Comparison of ENCODE assay signal across 1 cellular context in genomic region chr1:31576743-31577455, GRCh38.
TF ChIP-seq lines count a peak whose summit lies in the region.

No MANE protein-coding gene starts in this region.

TF ChIP-seq in HepG2, 621 proteins besides CTCF, POLR2A, EP300 and RAD21 (continued from another document and continues in another):
- TF ChIP-seq, protein P1, sequence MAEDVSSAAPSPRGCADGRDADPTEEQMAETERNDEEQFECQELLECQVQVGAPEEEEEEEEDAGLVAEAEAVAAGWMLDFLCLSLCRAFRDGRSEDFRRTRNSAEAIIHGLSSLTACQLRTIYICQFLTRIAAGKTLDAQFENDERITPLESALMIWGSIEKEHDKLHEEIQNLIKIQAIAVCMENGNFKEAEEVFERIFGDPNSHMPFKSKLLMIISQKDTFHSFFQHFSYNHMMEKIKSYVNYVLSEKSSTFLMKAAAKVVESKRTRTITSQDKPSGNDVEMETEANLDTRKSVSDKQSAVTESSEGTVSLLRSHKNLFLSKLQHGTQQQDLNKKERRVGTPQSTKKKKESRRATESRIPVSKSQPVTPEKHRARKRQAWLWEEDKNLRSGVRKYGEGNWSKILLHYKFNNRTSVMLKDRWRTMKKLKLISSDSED (CRISPR knock-in tag; IDR thresholded peaks at IDR 0.05): no peak
- TF ChIP-seq ZNF713 (CRISPR knock-in tag; IDR thresholded peaks at IDR 0.05): 0 out of 2 replicates have a peak, but pooled peaks have one; percentile 3
- no peak for TF ChIP-seq ZNF550 (CRISPR knock-in tag; IDR thresholded peaks at IDR 0.05; ENCODE audit: borderline replicate concordance)
- no peak for TF ChIP-seq EZH2 (conservative IDR thresholded peaks at IDR 0.05; ENCODE audit: low read depth, low read length)
- TF ChIP-seq MYNN (CRISPR knock-in tag; IDR thresholded peaks at IDR 0.05; ENCODE audit: low read depth): no peak
- TF ChIP-seq ZNF589 (CRISPR knock-in tag; conservative IDR thresholded peaks at IDR 0.05): no peak
- 0 out of 2 replicates have a peak, but pooled peaks have one; percentile 13 for TF ChIP-seq GFI1 (CRISPR knock-in tag; IDR thresholded peaks at IDR 0.05; ENCODE audit: borderline replicate concordance)
- no peak for TF ChIP-seq FOSL2 (CRISPR knock-in tag; IDR thresholded peaks at IDR 0.05)
- TF ChIP-seq, protein P2, sequence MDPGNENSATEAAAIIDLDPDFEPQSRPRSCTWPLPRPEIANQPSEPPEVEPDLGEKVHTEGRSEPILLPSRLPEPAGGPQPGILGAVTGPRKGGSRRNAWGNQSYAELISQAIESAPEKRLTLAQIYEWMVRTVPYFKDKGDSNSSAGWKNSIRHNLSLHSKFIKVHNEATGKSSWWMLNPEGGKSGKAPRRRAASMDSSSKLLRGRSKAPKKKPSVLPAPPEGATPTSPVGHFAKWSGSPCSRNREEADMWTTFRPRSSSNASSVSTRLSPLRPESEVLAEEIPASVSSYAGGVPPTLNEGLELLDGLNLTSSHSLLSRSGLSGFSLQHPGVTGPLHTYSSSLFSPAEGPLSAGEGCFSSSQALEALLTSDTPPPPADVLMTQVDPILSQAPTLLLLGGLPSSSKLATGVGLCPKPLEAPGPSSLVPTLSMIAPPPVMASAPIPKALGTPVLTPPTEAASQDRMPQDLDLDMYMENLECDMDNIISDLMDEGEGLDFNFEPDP (CRISPR knock-in tag; conservative IDR thresholded peaks at IDR 0.05): no peak
- TF ChIP-seq, protein P3, sequence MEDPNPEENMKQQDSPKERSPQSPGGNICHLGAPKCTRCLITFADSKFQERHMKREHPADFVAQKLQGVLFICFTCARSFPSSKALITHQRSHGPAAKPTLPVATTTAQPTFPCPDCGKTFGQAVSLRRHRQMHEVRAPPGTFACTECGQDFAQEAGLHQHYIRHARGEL (CRISPR knock-in tag; IDR thresholded peaks at IDR 0.05): peak; percentile 44; the same call in 1 of the 2 replicates
- TF ChIP-seq, protein P4, sequence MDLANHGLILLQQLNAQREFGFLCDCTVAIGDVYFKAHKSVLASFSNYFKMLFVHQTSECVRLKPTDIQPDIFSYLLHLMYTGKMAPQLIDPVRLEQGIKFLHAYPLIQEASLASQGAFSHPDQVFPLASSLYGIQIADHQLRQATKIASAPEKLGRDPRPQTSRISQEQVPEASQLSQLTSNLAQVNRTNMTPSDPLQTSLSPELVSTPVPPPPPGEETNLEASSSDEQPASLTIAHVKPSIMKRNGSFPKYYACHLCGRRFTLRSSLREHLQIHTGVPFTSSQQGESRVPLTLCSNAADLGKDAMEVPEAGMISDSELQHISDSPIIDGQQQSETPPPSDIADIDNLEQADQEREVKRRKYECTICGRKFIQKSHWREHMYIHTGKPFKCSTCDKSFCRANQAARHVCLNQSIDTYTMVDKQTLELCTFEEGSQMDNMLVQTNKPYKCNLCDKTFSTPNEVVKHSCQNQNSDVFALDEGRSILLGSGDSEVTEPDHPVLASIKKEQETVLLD (CRISPR knock-in tag; IDR thresholded peaks at IDR 0.05; ENCODE audit: low read depth): no peak
- TF ChIP-seq CBX2 (IDR thresholded peaks at IDR 0.05; ENCODE audit: low read depth, low read length): no peak
- TF ChIP-seq CBX2 (CRISPR knock-in tag; IDR thresholded peaks at IDR 0.05; ENCODE audit: low read depth): 0 out of 2 replicates have a peak, but pooled peaks have one; percentile 12
- TF ChIP-seq SOX5 (CRISPR knock-in tag; IDR thresholded peaks at IDR 0.05; ENCODE audit: borderline replicate concordance): no peak
- no peak for TF ChIP-seq ZNF121 (CRISPR knock-in tag; IDR thresholded peaks at IDR 0.05)
- TF ChIP-seq ZNF501 (CRISPR knock-in tag; IDR thresholded peaks at IDR 0.05): no peak
- TF ChIP-seq ZNF513 (CRISPR knock-in tag; conservative IDR thresholded peaks at IDR 0.05): no peak
- no peak for TF ChIP-seq PLRG1 (conservative IDR thresholded peaks at IDR 0.05)
- TF ChIP-seq ADNP (CRISPR knock-in tag; IDR thresholded peaks at IDR 0.05): no peak
- TF ChIP-seq SMC3 (IDR thresholded peaks at IDR 0.05; ENCODE audit: low read length): no peak
- no peak for TF ChIP-seq ZNF556 (CRISPR knock-in tag; IDR thresholded peaks at IDR 0.05; ENCODE audit: borderline replicate concordance)
- no peak for TF ChIP-seq YY1 (IDR thresholded peaks at IDR 0.05; ENCODE audit: insufficient read depth, insufficient replicate concordance, low read depth, low read length)
- no peak for TF ChIP-seq ATAD3A (CRISPR knock-in tag; IDR thresholded peaks at IDR 0.05)
- TF ChIP-seq BHLHE40 (IDR thresholded peaks at IDR 0.05; ENCODE audit: low read length): no peak
- TF ChIP-seq LRRFIP1 (CRISPR knock-in tag; conservative IDR thresholded peaks at IDR 0.05): no peak
- TF ChIP-seq ZNF225 (CRISPR knock-in tag; IDR thresholded peaks at IDR 0.05): no peak
- no peak for TF ChIP-seq NFATC3 (CRISPR knock-in tag; IDR thresholded peaks at IDR 0.05)
- TF ChIP-seq EHMT2 (IDR thresholded peaks at IDR 0.05; ENCODE audit: borderline replicate concordance, low read depth, low read length): no peak
- TF ChIP-seq ZNF263 (CRISPR knock-in tag; IDR thresholded peaks at IDR 0.05): peak; percentile 20; the same call in 1 of the 2 replicates
- TF ChIP-seq, protein P5, sequence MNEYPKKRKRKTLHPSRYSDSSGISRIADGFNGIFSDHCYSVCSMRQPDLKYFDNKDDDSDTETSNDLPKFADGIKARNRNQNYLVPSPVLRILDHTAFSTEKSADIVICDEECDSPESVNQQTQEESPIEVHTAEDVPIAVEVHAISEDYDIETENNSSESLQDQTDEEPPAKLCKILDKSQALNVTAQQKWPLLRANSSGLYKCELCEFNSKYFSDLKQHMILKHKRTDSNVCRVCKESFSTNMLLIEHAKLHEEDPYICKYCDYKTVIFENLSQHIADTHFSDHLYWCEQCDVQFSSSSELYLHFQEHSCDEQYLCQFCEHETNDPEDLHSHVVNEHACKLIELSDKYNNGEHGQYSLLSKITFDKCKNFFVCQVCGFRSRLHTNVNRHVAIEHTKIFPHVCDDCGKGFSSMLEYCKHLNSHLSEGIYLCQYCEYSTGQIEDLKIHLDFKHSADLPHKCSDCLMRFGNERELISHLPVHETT (CRISPR knock-in tag; conservative IDR thresholded peaks at IDR 0.05): no peak
- TF ChIP-seq TFAP4 (IDR thresholded peaks at IDR 0.05; ENCODE audit: borderline replicate concordance, low read depth): no peak
- no peak for TF ChIP-seq SMARCC2 (IDR thresholded peaks at IDR 0.05)
- no peak for TF ChIP-seq JUN (CRISPR knock-in tag; IDR thresholded peaks at IDR 0.05)
- TF ChIP-seq GATAD1 (CRISPR knock-in tag; IDR thresholded peaks at IDR 0.05): no peak
- TF ChIP-seq ZNF44 (CRISPR knock-in tag; IDR thresholded peaks at IDR 0.05): no peak
- TF ChIP-seq AGO2 (optimal IDR thresholded peaks at IDR 0.05; ENCODE audit: low read depth, low read length): peak; percentile 78
- no peak for TF ChIP-seq FOXA3 (CRISPR knock-in tag; IDR thresholded peaks at IDR 0.05)
- TF ChIP-seq NFYB (CRISPR knock-in tag; IDR thresholded peaks at IDR 0.05): no peak
- TF ChIP-seq, protein P6, sequence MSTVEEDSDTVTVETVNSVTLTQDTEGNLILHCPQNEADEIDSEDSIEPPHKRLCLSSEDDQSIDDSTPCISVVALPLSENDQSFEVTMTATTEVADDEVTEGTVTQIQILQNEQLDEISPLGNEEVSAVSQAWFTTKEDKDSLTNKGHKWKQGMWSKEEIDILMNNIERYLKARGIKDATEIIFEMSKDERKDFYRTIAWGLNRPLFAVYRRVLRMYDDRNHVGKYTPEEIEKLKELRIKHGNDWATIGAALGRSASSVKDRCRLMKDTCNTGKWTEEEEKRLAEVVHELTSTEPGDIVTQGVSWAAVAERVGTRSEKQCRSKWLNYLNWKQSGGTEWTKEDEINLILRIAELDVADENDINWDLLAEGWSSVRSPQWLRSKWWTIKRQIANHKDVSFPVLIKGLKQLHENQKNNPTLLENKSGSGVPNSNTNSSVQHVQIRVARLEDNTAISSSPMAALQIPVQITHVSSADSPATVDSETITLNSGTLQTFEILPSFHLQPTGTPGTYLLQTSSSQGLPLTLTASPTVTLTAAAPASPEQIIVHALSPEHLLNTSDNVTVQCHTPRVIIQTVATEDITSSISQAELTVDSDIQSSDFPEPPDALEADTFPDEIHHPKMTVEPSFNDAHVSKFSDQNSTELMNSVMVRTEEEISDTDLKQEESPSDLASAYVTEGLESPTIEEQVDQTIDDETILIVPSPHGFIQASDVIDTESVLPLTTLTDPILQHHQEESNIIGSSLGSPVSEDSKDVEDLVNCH (CRISPR knock-in tag; IDR thresholded peaks at IDR 0.05): no peak
- no peak for TF ChIP-seq ZBTB21 (CRISPR knock-in tag; IDR thresholded peaks at IDR 0.05)
- TF ChIP-seq KMT2A (CRISPR knock-in tag; IDR thresholded peaks at IDR 0.05): no peak
- TF ChIP-seq PRMT3 (CRISPR knock-in tag; IDR thresholded peaks at IDR 0.05; ENCODE audit: borderline replicate concordance, low read depth): no peak
- TF ChIP-seq PAWR (CRISPR knock-in tag; IDR thresholded peaks at IDR 0.05; ENCODE audit: borderline replicate concordance): no peak
- TF ChIP-seq E2F2 (CRISPR knock-in tag; IDR thresholded peaks at IDR 0.05; ENCODE audit: borderline replicate concordance): no peak
- no peak for TF ChIP-seq MIXL1 (CRISPR knock-in tag; IDR thresholded peaks at IDR 0.05)
- TF ChIP-seq, protein P7, sequence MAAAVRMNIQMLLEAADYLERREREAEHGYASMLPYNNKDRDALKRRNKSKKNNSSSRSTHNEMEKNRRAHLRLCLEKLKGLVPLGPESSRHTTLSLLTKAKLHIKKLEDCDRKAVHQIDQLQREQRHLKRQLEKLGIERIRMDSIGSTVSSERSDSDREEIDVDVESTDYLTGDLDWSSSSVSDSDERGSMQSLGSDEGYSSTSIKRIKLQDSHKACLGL (CRISPR knock-in tag; IDR thresholded peaks at IDR 0.05): no peak
- TF ChIP-seq, protein P8, sequence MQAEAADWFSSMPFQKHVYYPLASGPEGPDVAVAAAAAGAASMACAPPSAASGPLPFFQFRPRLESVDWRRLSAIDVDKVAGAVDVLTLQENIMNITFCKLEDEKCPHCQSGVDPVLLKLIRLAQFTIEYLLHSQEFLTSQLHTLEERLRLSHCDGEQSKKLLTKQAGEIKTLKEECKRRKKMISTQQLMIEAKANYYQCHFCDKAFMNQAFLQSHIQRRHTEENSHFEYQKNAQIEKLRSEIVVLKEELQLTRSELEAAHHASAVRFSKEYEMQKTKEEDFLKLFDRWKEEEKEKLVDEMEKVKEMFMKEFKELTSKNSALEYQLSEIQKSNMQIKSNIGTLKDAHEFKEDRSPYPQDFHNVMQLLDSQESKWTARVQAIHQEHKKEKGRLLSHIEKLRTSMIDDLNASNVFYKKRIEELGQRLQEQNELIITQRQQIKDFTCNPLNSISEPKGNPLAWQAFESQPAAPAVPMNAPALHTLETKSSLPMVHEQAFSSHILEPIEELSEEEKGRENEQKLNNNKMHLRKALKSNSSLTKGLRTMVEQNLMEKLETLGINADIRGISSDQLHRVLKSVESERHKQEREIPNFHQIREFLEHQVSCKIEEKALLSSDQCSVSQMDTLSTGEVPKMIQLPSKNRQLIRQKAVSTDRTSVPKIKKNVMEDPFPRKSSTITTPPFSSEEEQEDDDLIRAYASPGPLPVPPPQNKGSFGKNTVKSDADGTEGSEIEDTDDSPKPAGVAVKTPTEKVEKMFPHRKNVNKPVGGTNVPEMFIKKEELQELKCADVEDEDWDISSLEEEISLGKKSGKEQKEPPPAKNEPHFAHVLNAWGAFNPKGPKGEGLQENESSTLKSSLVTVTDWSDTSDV (CRISPR knock-in tag; IDR thresholded peaks at IDR 0.05): no peak; the same call in 1 of the 2 replicates
- TF ChIP-seq, protein P9, sequence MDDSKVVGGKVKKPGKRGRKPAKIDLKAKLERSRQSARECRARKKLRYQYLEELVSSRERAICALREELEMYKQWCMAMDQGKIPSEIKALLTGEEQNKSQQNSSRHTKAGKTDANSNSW (CRISPR knock-in tag; IDR thresholded peaks at IDR 0.05; ENCODE audit: borderline replicate concordance): no peak
- no peak for TF ChIP-seq HNRNPLL (IDR thresholded peaks at IDR 0.05; ENCODE audit: low read depth, low read length, poor library complexity, severe bottlenecking)
- no peak for TF ChIP-seq ZNF879 (CRISPR knock-in tag; IDR thresholded peaks at IDR 0.05)
- TF ChIP-seq STAT5B (CRISPR knock-in tag; IDR thresholded peaks at IDR 0.05): no peak
- no peak for TF ChIP-seq ZNF331 (CRISPR knock-in tag; IDR thresholded peaks at IDR 0.05)
- TF ChIP-seq ZNF224 (CRISPR knock-in tag; IDR thresholded peaks at IDR 0.05): no peak
